Comparison of ENCODE assay signal across 15 cellular contexts in the genomic region with DNA sequence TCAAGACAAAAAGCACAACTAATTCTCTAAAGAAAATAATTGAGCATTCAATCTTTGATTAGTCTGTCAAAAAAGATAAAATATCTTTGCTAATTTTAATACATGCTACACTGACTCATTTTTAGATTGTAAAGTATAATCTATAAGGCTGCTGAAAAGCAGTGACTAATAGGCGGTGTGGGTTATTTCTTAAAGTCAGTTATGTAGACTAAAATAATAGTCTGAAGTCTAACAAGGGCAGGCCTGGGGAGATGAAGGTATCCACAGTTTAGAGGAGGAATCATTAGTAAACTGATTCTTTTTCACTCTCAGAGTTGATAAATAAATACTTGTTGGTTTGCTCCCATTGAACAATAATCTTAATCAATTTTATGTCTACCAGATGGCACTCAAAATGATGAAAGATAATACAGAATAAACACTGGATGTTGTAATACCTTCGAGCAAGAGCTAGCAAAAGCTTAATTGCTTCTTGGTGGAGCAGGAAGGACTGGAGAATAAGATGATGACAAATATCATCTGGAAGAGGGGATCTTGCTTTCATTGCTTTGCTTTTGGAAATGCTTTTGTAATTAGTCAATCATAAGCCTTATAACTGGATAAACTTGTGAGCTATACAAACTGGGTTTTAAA.
A peak's percentile ranks its signal among the peaks of the same experiment; 100 is the strongest.
DNase-seq lines count a peak whose midpoint lies in the region; ATAC-seq and TF ChIP-seq lines count a peak whose summit lies in the region.
"Had no signal": no experiment of that assay in that cellular context is flagged by ENCODE, and none has a peak within 500 bp of the region (broad histone marks: within the 10 kb centered on the region; RNA-seq: fewer than 3 reads in every experiment).

No MANE protein-coding gene starts in this region.

- no peaks in the 10 kb centered on the region for H3K27me3 Mint-ChIP-seq in neural crest cell (ENCODE audit: low read depth)
- H3K27me3 Mint-ChIP-seq: activated naive CD8-positive, alpha-beta T cell treated with anti-CD3 and anti-CD28 coated beads, Interleukin-2, amount 50 U/mL, for 24 hours had no signal

- H3K4me3 Mint-ChIP-seq in neural crest cell, result peak overlapping the region; percentile 45
- H3K4me3 Mint-ChIP-seq: activated naive CD8-positive, alpha-beta T cell treated with anti-CD3 and anti-CD28 coated beads, Interleukin-2, amount 50 U/mL, for 24 hours; stimulated activated effector memory CD8-positive, alpha-beta T cell treated with anti-CD3 and anti-CD28 coated beads, Interleukin-12 subunit alpha, Interleukin-12 subunit beta, amount 100 ng/mL, for 72 hours had no signal

- H3K9me3 ChIP-seq in adipocyte (ENCODE audit: control insufficient read depth, low read length), result no peaks in the 10 kb centered on the region
- H3K9me3 ChIP-seq: gastrocnemius medialis, uterus had no signal

- H3K4me3 ChIP-seq in adipocyte (ENCODE audit: low read length), result no peak overlapping the region
- H3K4me3 ChIP-seq: gastrocnemius medialis, uterus had no signal

- peaks cover 12% of the 10 kb centered on the region for H3K4me1 ChIP-seq in adipocyte (ENCODE audit: control insufficient read depth, insufficient read depth, low read length)
- H3K4me1 ChIP-seq: gastrocnemius medialis, uterus had no signal

- no peak for TF ChIP-seq CTCF in neural crest cell (conservative IDR thresholded peaks at IDR 0.05)

- H3K36me3 ChIP-seq in adipocyte (ENCODE audit: control insufficient read depth, insufficient read depth, low read length, severe bottlenecking), result no peaks in the 10 kb centered on the region
- H3K36me3 ChIP-seq: uterus had no signal

- H3K36me3 Mint-ChIP-seq in neural crest cell (ENCODE audit: low read depth), result peaks cover 6% of the 10 kb centered on the region
- H3K36me3 Mint-ChIP-seq: stimulated activated effector memory CD8-positive, alpha-beta T cell treated with anti-CD3 and anti-CD28 coated beads, Interleukin-12 subunit alpha, Interleukin-12 subunit beta, amount 100 ng/mL, for 72 hours had no signal

- H3K9me3 Mint-ChIP-seq in neural crest cell, result no peaks in the 10 kb centered on the region
- H3K9me3 Mint-ChIP-seq: activated naive CD8-positive, alpha-beta T cell treated with anti-CD3 and anti-CD28 coated beads, Interleukin-2, amount 50 U/mL, for 24 hours; stimulated activated effector memory CD8-positive, alpha-beta T cell treated with anti-CD3 and anti-CD28 coated beads, Interleukin-12 subunit alpha, Interleukin-12 subunit beta, amount 100 ng/mL, for 72 hours had no signal

- peaks cover 54% of the 10 kb centered on the region for H3K4me1 Mint-ChIP-seq in neural crest cell
- H3K4me1 Mint-ChIP-seq: activated naive CD8-positive, alpha-beta T cell treated with anti-CD3 and anti-CD28 coated beads, Interleukin-2, amount 50 U/mL, for 24 hours; stimulated activated effector memory CD8-positive, alpha-beta T cell treated with anti-CD3 and anti-CD28 coated beads, Interleukin-12 subunit alpha, Interleukin-12 subunit beta, amount 100 ng/mL, for 72 hours had no signal

- H3K9ac ChIP-seq in adipocyte (ENCODE audit: low read length), result no peak overlapping the region

- DNase-seq in NCI-H510A treated with DMSO at 0.1 percent for 48 hours (lab: John Stamatoyannopoulos, UW) (peak; percentile 99), NCI-H510A (lab: John Stamatoyannopoulos, UW) (no peak), NCI-H128 (lab: John Stamatoyannopoulos, UW; ENCODE audit: unreplicated experiment) (peak; percentile 4), adipocyte (ENCODE audit: low read depth) (peak; percentile 69), neural crest cell (ENCODE audit: low read depth, low spot score) (no peak), GM19240 (ENCODE audit: insufficient read length, low spot score) (no peak)
- DNase-seq: activated CD4-positive, CD25-positive, alpha-beta regulatory T cell treated with anti-CD3 and anti-CD28 coated beads, Interleukin-2, amount 50 U/mL, for 72 hours; activated naive CD8-positive, alpha-beta T cell treated with anti-CD3 and anti-CD28 coated beads, Interleukin-2, amount 50 U/mL, for 24 hours; gastrocnemius medialis; stimulated activated CD4-positive, alpha-beta T cell treated with anti-CD3 and anti-CD28 coated beads, Interleukin-2, amount 100 ng/mL, for 48 hours; T-helper 1 cell; uterus had no signal

- ATAC-seq in HG03432 (IDR thresholded peaks at IDR 0.05; ENCODE audit: unreplicated experiment) (no peak), HG03196 (IDR thresholded peaks at IDR 0.05; ENCODE audit: unreplicated experiment) (no peak)
- ATAC-seq: activated naive CD8-positive, alpha-beta T cell treated with anti-CD3 and anti-CD28 coated beads, Interleukin-2, amount 50 U/mL, for 24 hours; gastrocnemius medialis; stimulated activated effector memory CD8-positive, alpha-beta T cell treated with anti-CD3 and anti-CD28 coated beads, Interleukin-12 subunit alpha, Interleukin-12 subunit beta, amount 100 ng/mL, for 72 hours had no signal

- H3K27ac Mint-ChIP-seq in neural crest cell (ENCODE audit: unreplicated experiment), result peak overlapping the region; percentile 65
- H3K27ac Mint-ChIP-seq: activated naive CD8-positive, alpha-beta T cell treated with anti-CD3 and anti-CD28 coated beads, Interleukin-2, amount 50 U/mL, for 24 hours; stimulated activated effector memory CD8-positive, alpha-beta T cell treated with anti-CD3 and anti-CD28 coated beads, Interleukin-12 subunit alpha, Interleukin-12 subunit beta, amount 100 ng/mL, for 72 hours had no signal

- no peaks in the 10 kb centered on the region for H3K27me3 ChIP-seq in adipocyte (replicated peaks; ENCODE audit: control insufficient read depth, insufficient read depth, low read length)
- H3K27me3 ChIP-seq: gastrocnemius medialis, uterus had no signal

Comparison
In these comparisons a context has a peak if more than half of its experiments do, and no peak if none do; other contexts are left out.
1. DNase-seq: peak in NCI-H510A treated with DMSO at 0.1 percent for 48 hours (single experiment), NCI-H128 (single experiment) and adipocyte (single experiment); none in NCI-H510A (single experiment), neural crest cell (single experiment) and GM19240 (single experiment).